9 cellular contexts compared by ENCODE assay signal in the genomic region with DNA sequence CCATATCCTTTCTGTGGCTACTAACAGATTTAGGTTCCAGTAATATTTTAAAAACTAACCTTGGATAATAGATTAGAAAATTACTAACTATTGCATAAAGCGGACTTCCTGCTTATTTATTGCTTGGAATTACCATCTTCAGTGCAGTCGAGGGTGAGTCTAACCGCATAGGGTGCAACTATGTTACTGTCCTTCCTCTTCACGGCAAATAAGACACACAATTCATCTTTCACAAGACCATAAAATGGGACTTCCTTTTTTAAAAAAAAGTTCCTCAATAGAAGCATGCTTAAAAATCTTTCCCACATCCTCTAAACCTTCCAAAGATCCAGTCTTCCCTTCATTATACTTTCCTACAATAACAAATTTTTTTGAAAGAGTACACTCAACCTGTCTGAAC. TPM values are rescaled to one million over a fixed set of nuclear protein-coding genes. Genes with fewer than 3 reads are reported as not detected.
DNase-seq lines count a peak whose midpoint lies in the region; ATAC-seq and TF ChIP-seq lines count a peak whose summit lies in the region.
"Had no signal": no experiment of that assay in that cellular context is flagged by ENCODE, and none has a peak within 500 bp of the region (broad histone marks: within the 10 kb centered on the region; RNA-seq: fewer than 3 reads in every experiment).

No MANE protein-coding gene starts in this region.

- H3K4me2 ChIP-seq in DND-41 (ENCODE audit: insufficient read depth, low read length): peak overlapping the region; percentile 94
- H3K4me2 ChIP-seq in Karpas-422 (ENCODE audit: low read depth, low read length, poor library complexity, severe bottlenecking): peak overlapping the region; percentile 72

- TF ChIP-seq CTCF in DND-41 (IDR thresholded peaks at IDR 0.05; ENCODE audit: borderline replicate concordance, extremely low read depth, low read length, poor library complexity, severe bottlenecking): no peak

- peaks cover 33% of the 10 kb centered on the region for H3K9me3 ChIP-seq in DND-41 (ENCODE audit: insufficient read depth, low read length, severe bottlenecking)
- H3K9me3 ChIP-seq in Karpas-422 (ENCODE audit: low read length): no peaks in the 10 kb centered on the region; the same call in 1 of the 2 replicates

- H3K27ac ChIP-seq in DND-41 (ENCODE audit: low read length) (peak overlapping the region; percentile 86; the same call in 1 of the 2 replicates), Karpas-422 (ENCODE audit: low read length) (peak overlapping the region; percentile 80)

- no peaks in the 10 kb centered on the region for H3K27me3 Mint-ChIP-seq in activated CD4-positive, alpha-beta memory T cell treated with anti-CD3 and anti-CD28 coated beads for 36 hours
- no peaks in the 10 kb centered on the region for H3K27me3 Mint-ChIP-seq in natural killer cell treated with Interleukin-12 subunit alpha and Interleukin-12 subunit beta and Interleukin-15 and Interleukin-18, amount 100 ng/mL, for 72 hours

- H2AFZ ChIP-seq in DND-41 (ENCODE audit: low read depth, low read length) (no peak overlapping the region), Karpas-422 (ENCODE audit: low read length) (peak overlapping the region; percentile 12; the same call in 1 of the 2 replicates)

- intact Hi-C loops in activated CD4-positive, alpha-beta memory T cell treated with anti-CD3 and anti-CD28 coated beads for 36 hours (cut with micrococcal nuclease): loop anchor here (2.0 kb wide), 1 partner anchor 15 kb away; no protein-coding TSS in a partner anchor

- H3K27ac Mint-ChIP-seq in activated CD4-positive, alpha-beta memory T cell treated with anti-CD3 and anti-CD28 coated beads for 36 hours: no peak overlapping the region
- peak overlapping the region; percentile 67 to 95 for H3K27ac Mint-ChIP-seq in natural killer cell treated with Interleukin-12 subunit alpha and Interleukin-12 subunit beta and Interleukin-15 and Interleukin-18, amount 100 ng/mL, for 72 hours

- H3K4me1 ChIP-seq in DND-41 (ENCODE audit: insufficient read depth, low read length): peaks cover 33% of the 10 kb centered on the region
- peaks cover 26% of the 10 kb centered on the region for H3K4me1 ChIP-seq in Karpas-422 (ENCODE audit: low read length)

- H3K9me2 ChIP-seq in Karpas-422 (replicated peaks; ENCODE audit: insufficient read depth, low read length): no peaks in the 10 kb centered on the region

- H3K9me3 Mint-ChIP-seq in activated CD4-positive, alpha-beta memory T cell treated with anti-CD3 and anti-CD28 coated beads for 36 hours: peaks cover 23% of the 10 kb centered on the region
- no peaks in the 10 kb centered on the region for H3K9me3 Mint-ChIP-seq in natural killer cell treated with Interleukin-12 subunit alpha and Interleukin-12 subunit beta and Interleukin-15 and Interleukin-18, amount 100 ng/mL, for 72 hours

- H3K27me3 ChIP-seq in DND-41 (ENCODE audit: insufficient read depth, low read length, poor library complexity) (no peaks in the 10 kb centered on the region), Karpas-422 (ENCODE audit: low read length) (no peaks in the 10 kb centered on the region)

- POLR2A ChIA-PET in activated CD4-positive, alpha-beta memory T cell treated with anti-CD3 and anti-CD28 coated beads for 36 hours (lab: Charles Lee): interaction anchor here (0.6 kb wide), 1 partner anchor 9 kb away, joined by 3 read pairs; no protein-coding TSS in a partner anchor

- peaks cover 49% of the 10 kb centered on the region for H3K36me3 Mint-ChIP-seq in activated CD4-positive, alpha-beta memory T cell treated with anti-CD3 and anti-CD28 coated beads for 36 hours
- H3K36me3 Mint-ChIP-seq in natural killer cell treated with Interleukin-12 subunit alpha and Interleukin-12 subunit beta and Interleukin-15 and Interleukin-18, amount 100 ng/mL, for 72 hours: peaks cover 13% of the 10 kb centered on the region

- H4K20me1 ChIP-seq in DND-41 (ENCODE audit: insufficient read depth, low read length) (peaks cover 10% of the 10 kb centered on the region; the same call in 1 of the 2 replicates), Karpas-422 (ENCODE audit: insufficient read depth, low read depth, low read length) (no peaks in the 10 kb centered on the region; the same call in 1 of the 2 replicates)

- H3K4me3 ChIP-seq in DND-41 (ENCODE audit: low read depth in 1 of 2, low read length in 2 of 2): peak overlapping the region in 1 of 2 experiments; percentile 86; a peak in 2 of 4 replicates
- H3K4me3 ChIP-seq in Karpas-422 (ENCODE audit: low read length): peak overlapping the region; percentile 71

- CTCF ChIA-PET in activated CD4-positive, alpha-beta memory T cell treated with anti-CD3 and anti-CD28 coated beads for 36 hours (lab: Charles Lee): no interaction called here

- H3K36me3 ChIP-seq in DND-41 (ENCODE audit: insufficient read depth, low read length) (peaks cover 52% of the 10 kb centered on the region), Karpas-422 (ENCODE audit: insufficient read depth, low read length) (peaks cover 49% of the 10 kb centered on the region)

- H3K79me2 ChIP-seq in DND-41 (ENCODE audit: insufficient read depth, low read length): peaks cover 99% of the 10 kb centered on the region
- peaks cover 96% of the 10 kb centered on the region for H3K79me2 ChIP-seq in Karpas-422 (ENCODE audit: low read length)

- peaks cover 32% of the 10 kb centered on the region for H3K4me1 Mint-ChIP-seq in activated CD4-positive, alpha-beta memory T cell treated with anti-CD3 and anti-CD28 coated beads for 36 hours (ENCODE audit: low read depth)
- peaks cover 29 to 38% of the 10 kb centered on the region in 2 donors for H3K4me1 Mint-ChIP-seq in natural killer cell treated with Interleukin-12 subunit alpha and Interleukin-12 subunit beta and Interleukin-15 and Interleukin-18, amount 100 ng/mL, for 72 hours (ENCODE audit: low read depth in 2 of 2)

- no peak for DNase-seq in DND-41
- DNase-seq in Karpas-422: peak; percentile 47
- DNase-seq in activated CD4-positive, alpha-beta memory T cell treated with anti-CD3 and anti-CD28 coated beads for 36 hours: no peak
- no peak for DNase-seq in natural killer cell treated with Interleukin-12 subunit alpha and Interleukin-12 subunit beta and Interleukin-15 and Interleukin-18, amount 100 ng/mL, for 72 hours (ENCODE audit: low spot score)
- DNase-seq in Ammon's horn (ENCODE audit: low spot score): no peak
- DNase-seq: NCI-H2107 had no signal

- peak overlapping the region; percentile 77 for H3K4me3 Mint-ChIP-seq in activated CD4-positive, alpha-beta memory T cell treated with anti-CD3 and anti-CD28 coated beads for 36 hours
- peak overlapping the region; percentile 84 for H3K4me3 Mint-ChIP-seq in natural killer cell treated with Interleukin-12 subunit alpha and Interleukin-12 subunit beta and Interleukin-15 and Interleukin-18, amount 100 ng/mL, for 72 hours

- H3K9ac ChIP-seq in DND-41 (ENCODE audit: low read depth, low read length) (peak overlapping the region; percentile 97; the same call in 1 of the 2 replicates), Karpas-422 (ENCODE audit: low read length) (peak overlapping the region; percentile 96)

- ATAC-seq in DND-41 (ENCODE audit: insufficient read depth, low read depth): no peak
- ATAC-seq in natural killer cell treated with Interleukin-12 subunit alpha and Interleukin-12 subunit beta and Interleukin-15 and Interleukin-18, amount 100 ng/mL, for 72 hours: no peak
- ATAC-seq in GM18907 (IDR thresholded peaks at IDR 0.05; ENCODE audit: unreplicated experiment): no peak
- ATAC-seq in GM21825 (IDR thresholded peaks at IDR 0.05; ENCODE audit: unreplicated experiment): no peak
- no peak for ATAC-seq in GM21576 (IDR thresholded peaks at IDR 0.05; ENCODE audit: unreplicated experiment)

RNA-seq across cellular contexts. Expression of a gene that starts 2.1 kb away (rescaled TPM):
- 7.8 and 54.0 TPM in 2 replicates for total RNA-seq in Karpas-422 (2014; rRNA removed; shearing (Covaris generic); ENCODE audit: low replicate concordance)
- 10 to 100 TPM; 47.9 to 54.9 TPM for total RNA-seq in activated CD4-positive, alpha-beta memory T cell treated with anti-CD3 and anti-CD28 coated beads for 36 hours
- total RNA-seq in natural killer cell treated with Interleukin-12 subunit alpha and Interleukin-12 subunit beta and Interleukin-15 and Interleukin-18, amount 100 ng/mL, for 72 hours: 10 to 100 TPM; 27.7 to 37.8 TPM

RNA-seq across cellular contexts. Expression of a gene that starts 2.2 kb away (rescaled TPM):
- total RNA-seq in Karpas-422 (2014; rRNA removed; shearing (Covaris generic); ENCODE audit: low replicate concordance): 61.3 and 70.7 TPM in 2 replicates
- total RNA-seq in activated CD4-positive, alpha-beta memory T cell treated with anti-CD3 and anti-CD28 coated beads for 36 hours: 10 to 100 TPM; 75.8 to 78.4 TPM
- 10 to 100 TPM; 40.6 to 64.2 TPM for total RNA-seq in natural killer cell treated with Interleukin-12 subunit alpha and Interleukin-12 subunit beta and Interleukin-15 and Interleukin-18, amount 100 ng/mL, for 72 hours

RNA-seq across cellular contexts. Expression of a gene that starts 60.0 kb away (rescaled TPM):
- total RNA-seq in Karpas-422 (2014; rRNA removed; shearing (Covaris generic); ENCODE audit: low replicate concordance): 2.2 and 6.1 TPM in 2 replicates
- total RNA-seq in activated CD4-positive, alpha-beta memory T cell treated with anti-CD3 and anti-CD28 coated beads for 36 hours: 1 to 10 TPM; 1.8 to 2.2 TPM
- total RNA-seq in natural killer cell treated with Interleukin-12 subunit alpha and Interleukin-12 subunit beta and Interleukin-15 and Interleukin-18, amount 100 ng/mL, for 72 hours: 1 to 10 TPM in 1 of 2 donors, under 1 TPM in 1; 0.29 to 1.9 TPM
